ENCODE assay signal across 25 cellular contexts in genomic region chr1:48864913-48865312, GRCh38.
"Had no signal": no experiment of that assay in that cellular context is flagged by ENCODE, and none has a peak within 500 bp of the region (broad histone marks: within the 10 kb centered on the region; RNA-seq: fewer than 3 reads in every experiment).

No MANE protein-coding gene starts in this region.

- H3K36me3 ChIP-seq: left ventricle myocardium inferior, ovary, stomach, thyroid gland, transverse colon, upper lobe of left lung, vagina had no signal

- H3K4me1 ChIP-seq: left ventricle myocardium inferior, testis, thyroid gland, transverse colon, upper lobe of left lung, vagina had no signal

- H3K4me3 ChIP-seq: left ventricle myocardium inferior, lung, mucosa of descending colon, ovary, skin epidermis, stomach, testis, thyroid gland, transverse colon, upper lobe of left lung, vagina had no signal

- H3K27ac ChIP-seq: left ventricle myocardium inferior, ovary, skin epidermis, stomach, testis, thyroid gland, transverse colon, upper lobe of left lung, vagina had no signal

- H3K36me3 Mint-ChIP-seq: naive thymus-derived CD4-positive, alpha-beta T cell; natural killer cell treated with Interleukin-12 subunit alpha and Interleukin-12 subunit beta and Interleukin-15 and Interleukin-18, amount 100 ng/mL, for 72 hours had no signal

- ATAC-seq: mucosa of descending colon; naive thymus-derived CD4-positive, alpha-beta T cell; natural killer cell treated with Interleukin-12 subunit alpha and Interleukin-12 subunit beta and Interleukin-15 and Interleukin-18, amount 100 ng/mL, for 72 hours; right cardiac atrium; sciatic nerve; stimulated activated naive B cell treated with anti-CD40 and anti-IgM and Interleukin-4, amounts not matched to agents 10 μg/mL and 1 μg/mL and 100 μg/mL, for 72 hours; stimulated activated naive CD8-positive, alpha-beta T cell treated with anti-CD3 and anti-CD28 coated beads, Interleukin-15, Interleukin-2, amounts not matched to agents 100 U/mL and 50 U/mL, for 24 hours had no signal

- H3K27me3 ChIP-seq: ovary, stomach, testis, thyroid gland, transverse colon, upper lobe of left lung, vagina had no signal

- H3K9me3 ChIP-seq: mucosa of descending colon, ovary, testis, thyroid gland, transverse colon, vagina had no signal

- H3K4me3 Mint-ChIP-seq: naive thymus-derived CD4-positive, alpha-beta T cell; natural killer cell treated with Interleukin-12 subunit alpha and Interleukin-12 subunit beta and Interleukin-15 and Interleukin-18, amount 100 ng/mL, for 72 hours; stimulated activated naive B cell treated with anti-CD40 and anti-IgM and Interleukin-4, amounts not matched to agents 10 μg/mL and 1 μg/mL and 100 μg/mL, for 72 hours had no signal

- DNase-seq: hypothalamus; islet precursor cell; left ventricle myocardium inferior; midbrain; mucosa of descending colon; naive thymus-derived CD4-positive, alpha-beta T cell; ovary; right cardiac atrium; stimulated activated CD4-positive, alpha-beta T cell treated with anti-CD3 and anti-CD28 coated beads, Interleukin-12 subunit alpha, Interleukin-12 subunit beta, amount 100 ng/mL, for 4 hours; stimulated activated CD4-positive, alpha-beta T cell treated with anti-CD3 and anti-CD28 coated beads, Interleukin-15, amount 100 ng/mL, for 24 hours; stimulated activated CD4-positive, alpha-beta T cell treated with anti-CD3 and anti-CD28 coated beads, Interleukin-2, amount 100 ng/mL, for 24 hours; stimulated activated CD4-positive, alpha-beta T cell treated with anti-CD3 and anti-CD28 coated beads, Interleukin-4, amount 100 ng/mL, for 1 hour; stimulated activated naive B cell treated with anti-CD40 and anti-IgM and Interleukin-4, amounts not matched to agents 10 μg/mL and 1 μg/mL and 100 μg/mL, for 72 hours; stimulated activated naive CD8-positive, alpha-beta T cell treated with anti-CD3 and anti-CD28 coated beads, Interleukin-15, Interleukin-2, amounts not matched to agents 100 U/mL and 50 U/mL, for 24 hours; stomach; testis; thyroid gland; transverse colon; upper lobe of left lung had no signal

- H3K27ac Mint-ChIP-seq: naive thymus-derived CD4-positive, alpha-beta T cell; natural killer cell treated with Interleukin-12 subunit alpha and Interleukin-12 subunit beta and Interleukin-15 and Interleukin-18, amount 100 ng/mL, for 72 hours; progenitor cell of endocrine pancreas; stimulated activated naive B cell treated with anti-CD40 and anti-IgM and Interleukin-4, amounts not matched to agents 10 μg/mL and 1 μg/mL and 100 μg/mL, for 72 hours had no signal

- H3K4me1 Mint-ChIP-seq: naive thymus-derived CD4-positive, alpha-beta T cell had no signal
